ENCODE assay signal across 15 cellular contexts in genomic region chr22:37305873-37306272, GRCh38. TPM values are rescaled to one million over a fixed set of nuclear protein-coding genes. Genes with fewer than 3 reads are reported as not detected.
A peak's percentile ranks its signal among the peaks of the same experiment; 100 is the strongest.
DNase-seq lines count a peak whose midpoint lies in the region; ATAC-seq, FAIRE-seq and TF ChIP-seq lines count a peak whose summit lies in the region.
"Had no signal": no experiment of that assay in that cellular context is flagged by ENCODE, and none has a peak within 500 bp of the region (broad histone marks: within the 10 kb centered on the region; RNA-seq: fewer than 3 reads in every experiment).

No MANE protein-coding gene starts in this region.

- H3K4me3 ChIP-seq in naive thymus-derived CD4-positive, alpha-beta T cell (ENCODE audit: low read length), result no peak overlapping the region
- H3K4me3 ChIP-seq: coronary artery, tibial artery had no signal

- H3K4me1 Mint-ChIP-seq in CD14-positive monocyte, result peaks cover 99% of the 10 kb centered on the region
- H3K4me1 Mint-ChIP-seq in activated naive CD8-positive, alpha-beta T cell treated with anti-CD3 and anti-CD28 coated beads for 36 hours, result peaks cover 91% of the 10 kb centered on the region
- peaks cover 73 to 94% (median 89%) of the 10 kb centered on the region in 7 donors for H3K4me1 Mint-ChIP-seq in naive thymus-derived CD4-positive, alpha-beta T cell

- intact Hi-C loops in CD14-positive monocyte (cut with micrococcal nuclease), result no loop called here
- intact Hi-C loops in naive thymus-derived CD4-positive, alpha-beta T cell (cut with micrococcal nuclease), result no loop called here

- peak overlapping the region in 1 of 2 donors; percentile 39 for H3K4me3 Mint-ChIP-seq in CD14-positive monocyte
- no peak overlapping the region for H3K4me3 Mint-ChIP-seq in activated naive CD8-positive, alpha-beta T cell treated with anti-CD3 and anti-CD28 coated beads for 36 hours
- peak overlapping the region in 7 of 10 donors; percentile 23 to 85 (median 52) for H3K4me3 Mint-ChIP-seq in naive thymus-derived CD4-positive, alpha-beta T cell

- ATAC-seq in naive thymus-derived CD4-positive, alpha-beta T cell, result no peak
- no peak for ATAC-seq in HG03378 (IDR thresholded peaks at IDR 0.05; ENCODE audit: unreplicated experiment)
- no peak for ATAC-seq in GM21423 (IDR thresholded peaks at IDR 0.05; ENCODE audit: unreplicated experiment)

- peak; percentile 17 for FAIRE-seq in GM12892 (lab: Jason Lieb, UNC)

- H3K9me3 Mint-ChIP-seq in CD14-positive monocyte, result peaks cover 0 to 4% (median 0%) of the 10 kb centered on the region in 7 donors
- peaks cover 3% of the 10 kb centered on the region for H3K9me3 Mint-ChIP-seq in activated naive CD8-positive, alpha-beta T cell treated with anti-CD3 and anti-CD28 coated beads for 36 hours
- peaks cover 0 to 3% (median 0%) of the 10 kb centered on the region in 11 donors for H3K9me3 Mint-ChIP-seq in naive thymus-derived CD4-positive, alpha-beta T cell

- peaks cover 0 to 60% (median 10%) of the 10 kb centered on the region in 3 experiments for H3K36me3 ChIP-seq in naive thymus-derived CD4-positive, alpha-beta T cell (ENCODE audit: control insufficient read depth in 2 of 3, insufficient read depth in 3 of 3, low read length in 3 of 3)
- H3K36me3 ChIP-seq: tibial artery had no signal

- H3K27ac Mint-ChIP-seq in CD14-positive monocyte, result peak overlapping the region; percentile 70 to 99 (median 97)
- H3K27ac Mint-ChIP-seq in activated naive CD8-positive, alpha-beta T cell treated with anti-CD3 and anti-CD28 coated beads for 36 hours, result peak overlapping the region; percentile 97
- peak overlapping the region; percentile 73 to 100 (median 98) for H3K27ac Mint-ChIP-seq in naive thymus-derived CD4-positive, alpha-beta T cell

- POLR2A ChIA-PET in naive thymus-derived CD4-positive, alpha-beta T cell (lab: Charles Lee), result interaction anchor here (1.0 to 1.3 kb wide), 2 partner anchors 30 to 529 kb away, joined by 3 to 4 read pairs; no protein-coding TSS in a partner anchor

- TF ChIP-seq POLR2A in GM12892 (IDR thresholded peaks at IDR 0.05; ENCODE audit: low read depth, low read length), result no peak

- H3K4me1 ChIP-seq in naive thymus-derived CD4-positive, alpha-beta T cell (ENCODE audit: control insufficient read depth in 2 of 2, insufficient read depth in 2 of 2, low read length in 2 of 2), result peaks cover 63 to 83% of the 10 kb centered on the region in 2 donors

- peaks cover 91 to 97% of the 10 kb centered on the region in 2 donors for H3K36me3 Mint-ChIP-seq in CD14-positive monocyte
- peaks cover 39% of the 10 kb centered on the region for H3K36me3 Mint-ChIP-seq in activated naive CD8-positive, alpha-beta T cell treated with anti-CD3 and anti-CD28 coated beads for 36 hours
- H3K36me3 Mint-ChIP-seq in naive thymus-derived CD4-positive, alpha-beta T cell, result peaks cover 10 to 73% (median 30%) of the 10 kb centered on the region in 5 donors

- no peaks in the 10 kb centered on the region for H3K27me3 ChIP-seq in naive thymus-derived CD4-positive, alpha-beta T cell (ENCODE audit: control insufficient read depth in 2 of 2, insufficient read depth in 2 of 2, low read length in 2 of 2)

- peaks cover 0 to 4% (median 2%) of the 10 kb centered on the region in 3 donors for H3K27me3 Mint-ChIP-seq in CD14-positive monocyte (ENCODE audit: low read depth in 3 of 3)
- H3K27me3 Mint-ChIP-seq in activated naive CD8-positive, alpha-beta T cell treated with anti-CD3 and anti-CD28 coated beads for 36 hours, result no peaks in the 10 kb centered on the region
- H3K27me3 Mint-ChIP-seq in naive thymus-derived CD4-positive, alpha-beta T cell, result no peaks in the 10 kb centered on the region

- no peak for DNase-seq in CD14-positive monocyte (ENCODE audit: low spot score)
- DNase-seq in GM12892 (ENCODE audit: insufficient read length), result no peak
- no peak for DNase-seq in activated naive CD8-positive, alpha-beta T cell treated with anti-CD3 and anti-CD28 coated beads for 36 hours
- DNase-seq in naive thymus-derived CD4-positive, alpha-beta T cell, result no peak
- no peak for DNase-seq in NCI-H2081 treated with DMSO at 0.1 percent for 48 hours (lab: John Stamatoyannopoulos, UW)
- DNase-seq in NCI-H774 (lab: John Stamatoyannopoulos, UW), result no peak
- DNase-seq: activated CD4-positive, CD25-positive, alpha-beta regulatory T cell; NCI-H1092; NCI-H446; right cardiac atrium; Right ventricle myocardium superior; tibial artery had no signal

- CTCF ChIA-PET in naive thymus-derived CD4-positive, alpha-beta T cell (lab: Charles Lee), result interaction anchor here (1.2 to 1.5 kb wide), 2 partner anchors 28 to 30 kb away, joined by 4 read pairs; no protein-coding TSS in a partner anchor

- H3K27ac ChIP-seq in naive thymus-derived CD4-positive, alpha-beta T cell (ENCODE audit: low read depth, low read length), result peak overlapping the region; percentile 84

- no peaks in the 10 kb centered on the region for H3K9me3 ChIP-seq in naive thymus-derived CD4-positive, alpha-beta T cell (ENCODE audit: control insufficient read depth in 2 of 3, low read length in 3 of 3)
- H3K9me3 ChIP-seq: tibial artery had no signal

- TF ChIP-seq CTCF in CD14-positive monocyte (IDR thresholded peaks at IDR 0.05), result no peak

RNA-seq across cellular contexts. Expression of gene CYTH4, which starts 23.6 kb away (rescaled TPM):
- 10 to 100 TPM; 51.0 to 70.0 TPM for polyA plus RNA-seq in CD14-positive monocyte
- polyA plus RNA-seq in GM12892 (2012; ENCODE audit: missing spikeins), result 12.8 TPM
- 10 to 100 TPM; 16.6 to 17.3 TPM for total RNA-seq in activated naive CD8-positive, alpha-beta T cell treated with anti-CD3 and anti-CD28 coated beads for 36 hours
- total RNA-seq in naive thymus-derived CD4-positive, alpha-beta T cell, result 100 to 1,000 TPM; 123 to 227 (median 214) TPM
- polyA plus RNA-seq in naive thymus-derived CD4-positive, alpha-beta T cell, result 10 to 100 TPM; 49.5 to 71.1 TPM

Comparison
In these comparisons a context has a peak if more than half of its experiments do, and no peak if none do; other contexts are left out.
1. RNA of gene CYTH4, which starts 23.6 kb away (total RNA-seq): 123 to 227 TPM in naive thymus-derived CD4-positive, alpha-beta T cell; 16.6 to 17.3 TPM in activated naive CD8-positive, alpha-beta T cell treated with anti-CD3 and anti-CD28 coated beads for 36 hours; every median in the first group is over 4 times any median in the second.
2. Peak in every context shown above with its lines, with median percentiles within 50 percentile points of each other: H3K27ac Mint-ChIP-seq.